ENCODE assay signal across 1 cellular context in the genomic region with DNA sequence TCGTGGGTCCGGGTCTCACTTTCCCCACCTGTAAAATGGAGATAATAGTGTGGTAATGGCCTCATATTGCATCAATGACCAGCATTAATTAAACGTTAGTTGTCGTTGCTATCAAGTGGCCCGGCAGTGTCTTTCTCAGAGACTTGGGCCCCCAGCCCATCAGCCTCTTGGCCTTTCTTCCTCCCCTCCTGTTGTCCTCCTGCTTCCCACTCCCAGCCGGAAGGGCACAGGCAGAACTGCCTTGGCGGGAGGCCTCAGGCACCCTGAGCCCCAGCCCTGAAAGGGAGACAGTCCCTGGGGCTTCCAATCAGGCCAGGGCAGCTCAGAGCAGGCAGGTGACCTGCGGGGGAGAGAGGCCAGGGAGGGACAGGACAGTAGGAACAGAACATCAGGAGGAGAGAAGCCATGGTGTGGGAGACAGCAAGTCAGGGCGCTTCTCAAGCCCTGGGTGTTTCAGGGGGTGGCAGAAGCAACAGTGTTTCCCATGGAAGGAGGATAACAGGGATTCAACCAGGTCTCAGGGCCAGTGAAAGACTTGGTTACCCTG.
TF ChIP-seq lines count a peak whose summit lies in the region.

No MANE protein-coding gene starts in this region.

TF ChIP-seq in GM23338, 12 proteins besides CTCF, POLR2A, EP300 and RAD21 (continued from another document):
- TF ChIP-seq, protein P1, sequence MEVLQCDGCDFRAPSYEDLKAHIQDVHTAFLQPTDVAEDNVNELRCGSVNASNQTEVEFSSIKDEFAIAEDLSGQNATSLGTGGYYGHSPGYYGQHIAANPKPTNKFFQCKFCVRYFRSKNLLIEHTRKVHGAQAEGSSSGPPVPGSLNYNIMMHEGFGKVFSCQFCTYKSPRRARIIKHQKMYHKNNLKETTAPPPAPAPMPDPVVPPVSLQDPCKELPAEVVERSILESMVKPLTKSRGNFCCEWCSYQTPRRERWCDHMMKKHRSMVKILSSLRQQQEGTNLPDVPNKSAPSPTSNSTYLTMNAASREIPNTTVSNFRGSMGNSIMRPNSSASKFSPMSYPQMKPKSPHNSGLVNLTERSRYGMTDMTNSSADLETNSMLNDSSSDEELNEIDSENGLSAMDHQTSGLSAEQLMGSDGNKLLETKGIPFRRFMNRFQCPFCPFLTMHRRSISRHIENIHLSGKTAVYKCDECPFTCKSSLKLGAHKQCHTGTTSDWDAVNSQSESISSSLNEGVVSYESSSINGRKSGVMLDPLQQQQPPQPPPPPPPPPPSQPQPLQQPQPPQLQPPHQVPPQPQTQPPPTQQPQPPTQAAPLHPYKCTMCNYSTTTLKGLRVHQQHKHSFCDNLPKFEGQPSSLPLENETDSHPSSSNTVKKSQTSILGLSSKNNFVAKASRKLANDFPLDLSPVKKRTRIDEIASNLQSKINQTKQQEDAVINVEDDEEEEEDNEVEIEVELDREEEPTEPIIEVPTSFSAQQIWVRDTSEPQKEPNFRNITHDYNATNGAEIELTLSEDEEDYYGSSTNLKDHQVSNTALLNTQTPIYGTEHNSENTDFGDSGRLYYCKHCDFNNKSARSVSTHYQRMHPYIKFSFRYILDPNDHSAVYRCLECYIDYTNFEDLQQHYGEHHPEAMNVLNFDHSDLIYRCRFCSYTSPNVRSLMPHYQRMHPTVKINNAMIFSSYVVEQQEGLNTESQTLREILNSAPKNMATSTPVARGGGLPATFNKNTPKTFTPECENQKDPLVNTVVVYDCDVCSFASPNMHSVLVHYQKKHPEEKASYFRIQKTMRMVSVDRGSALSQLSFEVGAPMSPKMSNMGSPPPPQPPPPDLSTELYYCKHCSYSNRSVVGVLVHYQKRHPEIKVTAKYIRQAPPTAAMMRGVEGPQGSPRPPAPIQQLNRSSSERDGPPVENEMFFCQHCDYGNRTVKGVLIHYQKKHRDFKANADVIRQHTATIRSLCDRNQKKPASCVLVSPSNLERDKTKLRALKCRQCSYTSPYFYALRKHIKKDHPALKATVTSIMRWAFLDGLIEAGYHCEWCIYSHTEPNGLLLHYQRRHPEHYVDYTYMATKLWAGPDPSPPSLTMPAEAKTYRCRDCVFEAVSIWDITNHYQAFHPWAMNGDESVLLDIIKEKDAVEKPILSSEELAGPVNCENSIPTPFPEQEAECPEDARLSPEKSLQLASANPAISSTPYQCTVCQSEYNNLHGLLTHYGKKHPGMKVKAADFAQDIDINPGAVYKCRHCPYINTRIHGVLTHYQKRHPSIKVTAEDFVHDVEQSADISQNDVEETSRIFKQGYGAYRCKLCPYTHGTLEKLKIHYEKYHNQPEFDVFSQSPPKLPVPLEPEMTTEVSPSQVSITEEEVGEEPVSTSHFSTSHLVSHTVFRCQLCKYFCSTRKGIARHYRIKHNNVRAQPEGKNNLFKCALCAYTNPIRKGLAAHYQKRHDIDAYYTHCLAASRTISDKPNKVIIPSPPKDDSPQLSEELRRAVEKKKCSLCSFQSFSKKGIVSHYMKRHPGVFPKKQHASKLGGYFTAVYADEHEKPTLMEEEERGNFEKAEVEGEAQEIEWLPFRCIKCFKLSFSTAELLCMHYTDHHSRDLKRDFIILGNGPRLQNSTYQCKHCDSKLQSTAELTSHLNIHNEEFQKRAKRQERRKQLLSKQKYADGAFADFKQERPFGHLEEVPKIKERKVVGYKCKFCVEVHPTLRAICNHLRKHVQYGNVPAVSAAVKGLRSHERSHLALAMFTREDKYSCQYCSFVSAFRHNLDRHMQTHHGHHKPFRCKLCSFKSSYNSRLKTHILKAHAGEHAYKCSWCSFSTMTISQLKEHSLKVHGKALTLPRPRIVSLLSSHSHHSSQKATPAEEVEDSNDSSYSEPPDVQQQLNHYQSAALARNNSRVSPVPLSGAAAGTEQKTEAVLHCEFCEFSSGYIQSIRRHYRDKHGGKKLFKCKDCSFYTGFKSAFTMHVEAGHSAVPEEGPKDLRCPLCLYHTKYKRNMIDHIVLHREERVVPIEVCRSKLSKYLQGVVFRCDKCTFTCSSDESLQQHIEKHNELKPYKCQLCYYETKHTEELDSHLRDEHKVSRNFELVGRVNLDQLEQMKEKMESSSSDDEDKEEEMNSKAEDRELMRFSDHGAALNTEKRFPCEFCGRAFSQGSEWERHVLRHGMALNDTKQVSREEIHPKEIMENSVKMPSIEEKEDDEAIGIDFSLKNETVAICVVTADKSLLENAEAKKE (CRISPR knock-in tag; IDR thresholded peaks at IDR 0.05): no peak
- TF ChIP-seq STAT1 (IDR thresholded peaks at IDR 0.05; ENCODE audit: unreplicated experiment) (no peak), EZH2phosphoT487 (IDR thresholded peaks at IDR 0.05; ENCODE audit: unreplicated experiment) (no peak), POLR2AphosphoS5 (IDR thresholded peaks at IDR 0.05; ENCODE audit: low read depth) (no peak), ZNF114 (CRISPR knock-in tag; IDR thresholded peaks at IDR 0.05) (no peak), NANOG (IDR thresholded peaks at IDR 0.05; ENCODE audit: borderline replicate concordance) (no peak)
